ENCODE assay signal across 8 cellular contexts in the genomic region with DNA sequence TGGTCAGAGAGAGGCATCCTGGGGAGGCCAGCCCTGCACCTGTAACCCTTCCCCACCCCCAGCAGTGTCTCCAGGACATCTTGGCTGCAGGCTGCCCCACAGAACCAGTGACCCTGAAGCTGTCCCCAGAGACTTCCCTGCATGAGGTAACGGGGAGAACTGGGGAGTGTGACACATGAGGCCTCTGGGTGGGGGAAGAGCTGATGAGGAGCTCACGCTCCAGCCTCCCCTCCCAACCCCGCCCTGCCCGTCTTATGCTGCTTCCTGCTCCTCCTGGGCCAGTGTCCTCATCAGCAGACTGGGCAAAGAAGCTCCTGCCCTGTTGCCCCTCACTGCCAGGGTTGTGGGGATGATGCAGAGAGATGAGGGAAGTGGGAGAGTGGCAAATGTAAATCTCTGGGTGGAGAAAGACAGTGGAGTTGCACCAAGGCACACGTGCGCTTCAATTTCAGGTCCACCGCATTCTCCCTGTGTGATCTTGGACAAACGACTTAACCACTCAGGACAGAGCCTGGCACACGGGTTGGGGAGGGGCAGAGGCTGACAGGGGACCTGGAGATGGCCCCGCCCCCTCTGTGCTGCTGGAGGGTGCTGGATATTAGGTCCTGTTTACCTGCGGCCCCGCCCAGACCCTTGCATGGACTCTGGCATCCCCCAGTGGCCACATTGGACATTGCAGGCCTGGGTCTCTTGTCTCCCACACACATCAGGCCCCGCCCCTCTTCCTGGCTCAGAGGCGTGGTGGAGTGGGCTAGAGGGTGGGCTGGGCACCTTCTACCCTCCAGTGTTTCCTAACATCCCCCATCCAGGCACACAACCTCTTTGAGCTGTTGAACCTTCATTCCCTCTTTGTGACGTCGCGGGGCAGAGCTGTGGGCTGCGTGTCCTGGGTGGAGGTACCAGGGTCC. TPM values are rescaled to one million over a fixed set of nuclear protein-coding genes. Genes with fewer than 3 reads are reported as not detected.
DNase-seq lines count a peak whose midpoint lies in the region; ATAC-seq, FAIRE-seq and TF ChIP-seq lines count a peak whose summit lies in the region.

No MANE protein-coding gene starts in this region.

- intact Hi-C loops in Right ventricle myocardium inferior (cut with DNase I), result loop anchor here (1.0 to 5.0 kb wide), 2 partner anchors 47 to 264 kb away; no protein-coding TSS in a partner anchor
- intact Hi-C loops in posterior vena cava (cut with DNase I), result loop anchor here in 1 of 2 donors (2.0 kb wide), 1 partner anchor 47 kb away; no protein-coding TSS in a partner anchor

- ATAC-seq in GM21576 (IDR thresholded peaks at IDR 0.05; ENCODE audit: unreplicated experiment) (peak; percentile 81), SK-N-SH treated with all-trans-retinoic acid at 6 μM for 48 hours (peak; percentile 95), Right ventricle myocardium inferior (peak; percentile 71)

- FAIRE-seq in urothelium cell line (lab: Jason Lieb, UNC), result peak; percentile 35

- DNase-seq in C1 segment of cervical spinal cord (lab: John Stamatoyannopoulos, UW) (peak in 12 of 14 donors; percentile 10 to 97 (median 44)), NCI-H1048 (lab: John Stamatoyannopoulos, UW) (peak; percentile 89), Right ventricle myocardium inferior (ENCODE audit: missing footprints) (peak; percentile 93), posterior vena cava (ENCODE audit: low spot score) (peak; percentile 91), urothelium cell line (ENCODE audit: low spot score) (peak; percentile 92)
- DNase-seq in activated naive CD4-positive, alpha-beta T cell treated with anti-CD3 and anti-CD28 coated beads, Interleukin-2, amount 50 U/mL, for 16 hours, result peak; percentile 77

TF ChIP-seq in SK-N-SH treated with all-trans-retinoic acid at 6 μM for 48 hours, 23 proteins besides CTCF, POLR2A, EP300 and RAD21:
- TF ChIP-seq ZNF70 (CRISPR knock-in tag; IDR thresholded peaks at IDR 0.05) (no peak), RARB (CRISPR knock-in tag; IDR thresholded peaks at IDR 0.05) (no peak), ZNF8 (CRISPR knock-in tag; IDR thresholded peaks at IDR 0.05) (no peak), PPARA (CRISPR knock-in tag; IDR thresholded peaks at IDR 0.05; ENCODE audit: borderline replicate concordance) (no peak), TCF4 (CRISPR knock-in tag; IDR thresholded peaks at IDR 0.05; ENCODE audit: borderline replicate concordance) (no peak), OSR1 (CRISPR knock-in tag; IDR thresholded peaks at IDR 0.05) (no peak), CSDC2 (CRISPR knock-in tag; IDR thresholded peaks at IDR 0.05) (no peak), ZFP3 (CRISPR knock-in tag; IDR thresholded peaks at IDR 0.05) (no peak), GLIS3 (CRISPR knock-in tag; IDR thresholded peaks at IDR 0.05) (no peak), ESRRG (CRISPR knock-in tag; IDR thresholded peaks at IDR 0.05) (no peak)
- TF ChIP-seq, protein P1, sequence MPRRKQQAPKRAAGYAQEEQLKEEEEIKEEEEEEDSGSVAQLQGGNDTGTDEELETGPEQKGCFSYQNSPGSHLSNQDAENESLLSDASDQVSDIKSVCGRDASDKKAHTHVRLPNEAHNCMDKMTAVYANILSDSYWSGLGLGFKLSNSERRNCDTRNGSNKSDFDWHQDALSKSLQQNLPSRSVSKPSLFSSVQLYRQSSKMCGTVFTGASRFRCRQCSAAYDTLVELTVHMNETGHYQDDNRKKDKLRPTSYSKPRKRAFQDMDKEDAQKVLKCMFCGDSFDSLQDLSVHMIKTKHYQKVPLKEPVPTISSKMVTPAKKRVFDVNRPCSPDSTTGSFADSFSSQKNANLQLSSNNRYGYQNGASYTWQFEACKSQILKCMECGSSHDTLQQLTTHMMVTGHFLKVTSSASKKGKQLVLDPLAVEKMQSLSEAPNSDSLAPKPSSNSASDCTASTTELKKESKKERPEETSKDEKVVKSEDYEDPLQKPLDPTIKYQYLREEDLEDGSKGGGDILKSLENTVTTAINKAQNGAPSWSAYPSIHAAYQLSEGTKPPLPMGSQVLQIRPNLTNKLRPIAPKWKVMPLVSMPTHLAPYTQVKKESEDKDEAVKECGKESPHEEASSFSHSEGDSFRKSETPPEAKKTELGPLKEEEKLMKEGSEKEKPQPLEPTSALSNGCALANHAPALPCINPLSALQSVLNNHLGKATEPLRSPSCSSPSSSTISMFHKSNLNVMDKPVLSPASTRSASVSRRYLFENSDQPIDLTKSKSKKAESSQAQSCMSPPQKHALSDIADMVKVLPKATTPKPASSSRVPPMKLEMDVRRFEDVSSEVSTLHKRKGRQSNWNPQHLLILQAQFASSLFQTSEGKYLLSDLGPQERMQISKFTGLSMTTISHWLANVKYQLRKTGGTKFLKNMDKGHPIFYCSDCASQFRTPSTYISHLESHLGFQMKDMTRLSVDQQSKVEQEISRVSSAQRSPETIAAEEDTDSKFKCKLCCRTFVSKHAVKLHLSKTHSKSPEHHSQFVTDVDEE (CRISPR knock-in tag; IDR thresholded peaks at IDR 0.05), result no peak
- TF ChIP-seq, protein P2, sequence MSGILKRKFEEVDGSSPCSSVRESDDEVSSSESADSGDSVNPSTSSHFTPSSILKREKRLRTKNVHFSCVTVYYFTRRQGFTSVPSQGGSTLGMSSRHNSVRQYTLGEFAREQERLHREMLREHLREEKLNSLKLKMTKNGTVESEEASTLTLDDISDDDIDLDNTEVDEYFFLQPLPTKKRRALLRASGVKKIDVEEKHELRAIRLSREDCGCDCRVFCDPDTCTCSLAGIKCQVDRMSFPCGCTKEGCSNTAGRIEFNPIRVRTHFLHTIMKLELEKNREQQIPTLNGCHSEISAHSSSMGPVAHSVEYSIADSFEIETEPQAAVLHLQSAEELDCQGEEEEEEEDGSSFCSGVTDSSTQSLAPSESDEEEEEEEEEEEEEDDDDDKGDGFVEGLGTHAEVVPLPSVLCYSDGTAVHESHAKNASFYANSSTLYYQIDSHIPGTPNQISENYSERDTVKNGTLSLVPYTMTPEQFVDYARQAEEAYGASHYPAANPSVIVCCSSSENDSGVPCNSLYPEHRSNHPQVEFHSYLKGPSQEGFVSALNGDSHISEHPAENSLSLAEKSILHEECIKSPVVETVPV (CRISPR knock-in tag; IDR thresholded peaks at IDR 0.05), result no peak
- TF ChIP-seq, protein P3, sequence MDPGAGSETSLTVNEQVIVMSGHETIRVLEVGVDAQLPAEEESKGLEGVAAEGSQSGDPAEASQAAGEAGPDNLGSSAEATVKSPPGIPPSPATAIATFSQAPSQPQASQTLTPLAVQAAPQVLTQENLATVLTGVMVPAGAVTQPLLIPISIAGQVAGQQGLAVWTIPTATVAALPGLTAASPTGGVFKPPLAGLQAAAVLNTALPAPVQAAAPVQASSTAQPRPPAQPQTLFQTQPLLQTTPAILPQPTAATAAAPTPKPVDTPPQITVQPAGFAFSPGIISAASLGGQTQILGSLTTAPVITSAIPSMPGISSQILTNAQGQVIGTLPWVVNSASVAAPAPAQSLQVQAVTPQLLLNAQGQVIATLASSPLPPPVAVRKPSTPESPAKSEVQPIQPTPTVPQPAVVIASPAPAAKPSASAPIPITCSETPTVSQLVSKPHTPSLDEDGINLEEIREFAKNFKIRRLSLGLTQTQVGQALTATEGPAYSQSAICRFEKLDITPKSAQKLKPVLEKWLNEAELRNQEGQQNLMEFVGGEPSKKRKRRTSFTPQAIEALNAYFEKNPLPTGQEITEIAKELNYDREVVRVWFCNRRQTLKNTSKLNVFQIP (CRISPR knock-in tag; IDR thresholded peaks at IDR 0.05; ENCODE audit: borderline replicate concordance, low read depth), result no peak

RNA-seq across cellular contexts. Expression of a gene that starts 12.3 kb away (rescaled TPM):
- total RNA-seq in Right ventricle myocardium inferior (2.2 TPM), posterior vena cava (under 1 TPM; 0.62 to 0.88 TPM)

RNA-seq across cellular contexts. Expression of a gene that starts 17.6 kb away (rescaled TPM):
- 5.9 TPM for total RNA-seq in Right ventricle myocardium inferior
- 1 to 10 TPM in 1 of 2 donors, under 1 TPM in 1; 0.88 to 1.2 TPM for total RNA-seq in posterior vena cava

RNA-seq across cellular contexts. Expression of a gene that starts 34.0 kb away (rescaled TPM):
- total RNA-seq in Right ventricle myocardium inferior (0.19 TPM), posterior vena cava (under 1 TPM; 0.51 to 0.90 TPM)

RNA-seq across cellular contexts. Expression of a gene that starts 38.0 kb away (rescaled TPM):
- total RNA-seq in Right ventricle myocardium inferior (4,074 TPM), posterior vena cava (100 to 1,000 TPM; 272 to 588 TPM)

RNA-seq across cellular contexts. Expression of a gene that starts 51.8 kb away (rescaled TPM):
- total RNA-seq in Right ventricle myocardium inferior (0.41 TPM), posterior vena cava (not detected)

Comparison
In these comparisons a context has a peak if more than half of its experiments do, and no peak if none do; other contexts are left out.
1. Peak in every context shown above with its lines: DNase-seq and ATAC-seq.